Comparison of ENCODE assay signal across 20 cellular contexts in genomic region chr4:1896658-1896991, GRCh38.
"Had no signal": no experiment of that assay in that cellular context is flagged by ENCODE, and none has a peak within 500 bp of the region (broad histone marks: within the 10 kb centered on the region; RNA-seq: fewer than 3 reads in every experiment).

No MANE protein-coding gene starts in this region.

- H3K4me3 Mint-ChIP-seq: activated CD4-positive, alpha-beta T cell treated with anti-CD3 and anti-CD28 coated beads, Interleukin-2, amount 10 ng/mL, durations not matched to agents 7 days and 5 days; activated naive CD8-positive, alpha-beta T cell treated with anti-CD3 and anti-CD28 coated beads for 36 hours; dendritic cell treated with granulocyte-macrophage colony-stimulating factor and Interleukin-4, amounts not matched to agents 40 ng/mL and 50 ng/mL, for 4 days; immature natural killer cell; neural crest cell; stimulated activated naive CD8-positive, alpha-beta T cell treated with anti-CD3 and anti-CD28 coated beads, Interleukin-15, amount 100 ng/mL, for 72 hours had no signal

- ATAC-seq: heart right ventricle; left ventricle myocardium superior; psoas muscle; right cardiac atrium; stimulated activated naive CD8-positive, alpha-beta T cell treated with anti-CD3 and anti-CD28 coated beads, Interleukin-15, amount 100 ng/mL, for 72 hours had no signal

- H3K4me1 ChIP-seq: esophagus muscularis mucosa, psoas muscle had no signal

- H3K9me3 Mint-ChIP-seq: activated CD4-positive, alpha-beta T cell treated with anti-CD3 and anti-CD28 coated beads, Interleukin-2, amount 10 ng/mL, durations not matched to agents 7 days and 5 days; activated naive CD8-positive, alpha-beta T cell treated with anti-CD3 and anti-CD28 coated beads for 36 hours; dendritic cell treated with granulocyte-macrophage colony-stimulating factor and Interleukin-4, amounts not matched to agents 40 ng/mL and 50 ng/mL, for 4 days; immature natural killer cell; neural crest cell; stimulated activated naive CD8-positive, alpha-beta T cell treated with anti-CD3 and anti-CD28 coated beads, Interleukin-15, amount 100 ng/mL, for 72 hours had no signal

- H3K27me3 Mint-ChIP-seq: activated CD4-positive, alpha-beta T cell treated with anti-CD3 and anti-CD28 coated beads, Interleukin-2, amount 10 ng/mL, durations not matched to agents 7 days and 5 days; activated naive CD8-positive, alpha-beta T cell treated with anti-CD3 and anti-CD28 coated beads for 36 hours; dendritic cell treated with granulocyte-macrophage colony-stimulating factor and Interleukin-4, amounts not matched to agents 40 ng/mL and 50 ng/mL, for 4 days; stimulated activated naive CD8-positive, alpha-beta T cell treated with anti-CD3 and anti-CD28 coated beads, Interleukin-15, amount 100 ng/mL, for 72 hours had no signal

- H3K27ac ChIP-seq: esophagus muscularis mucosa, heart right ventricle, psoas muscle, SJSA1, skin epidermis had no signal

- H3K4me3 ChIP-seq: esophagus muscularis mucosa, heart right ventricle, psoas muscle, SJSA1, skin epidermis had no signal

- DNase-seq: activated CD4-positive, alpha-beta T cell treated with anti-CD3 and anti-CD28 coated beads, Interleukin-2, amount 10 ng/mL, durations not matched to agents 7 days and 5 days; activated CD4-positive, CD25-positive, alpha-beta regulatory T cell; activated gamma-delta T cell; activated naive CD8-positive, alpha-beta T cell treated with anti-CD3 and anti-CD28 coated beads for 36 hours; activated T-cell treated with anti-CD3 and anti-CD28 coated beads for 4 hours; amniotic stem cell; effector CD8-positive, alpha-beta T cell; heart right ventricle; immature natural killer cell; left ventricle myocardium superior; psoas muscle; right cardiac atrium; stimulated activated naive CD8-positive, alpha-beta T cell treated with anti-CD3 and anti-CD28 coated beads, Interleukin-15, amount 100 ng/mL, for 72 hours; T-helper 9 cell; trophoblast cell had no signal

- H3K27me3 ChIP-seq: esophagus muscularis mucosa, heart right ventricle, SJSA1 had no signal

- H3K27ac Mint-ChIP-seq: activated naive CD8-positive, alpha-beta T cell treated with anti-CD3 and anti-CD28 coated beads for 36 hours; dendritic cell treated with granulocyte-macrophage colony-stimulating factor and Interleukin-4, amounts not matched to agents 40 ng/mL and 50 ng/mL, for 4 days; stimulated activated naive CD8-positive, alpha-beta T cell treated with anti-CD3 and anti-CD28 coated beads, Interleukin-15, amount 100 ng/mL, for 72 hours had no signal

- H3K9me3 ChIP-seq: esophagus muscularis mucosa, heart right ventricle, psoas muscle, SJSA1 had no signal
